ENCODE assay signal across 22 cellular contexts in genomic region chr1:54364613-54365012, GRCh38.
"Had no signal": no experiment of that assay in that cellular context is flagged by ENCODE, and none has a peak within 500 bp of the region (broad histone marks: within the 10 kb centered on the region; RNA-seq: fewer than 3 reads in every experiment).

No MANE protein-coding gene starts in this region.

- H3K4me3 ChIP-seq: lung, skin epidermis, testis, upper lobe of right lung had no signal

- DNase-seq: activated CD4-positive, alpha-beta T cell treated with anti-CD3 and anti-CD28 coated beads, Interleukin-2, amount 10 ng/mL, durations not matched to agents 7 days and 5 days; activated CD8-positive, alpha-beta memory T cell treated with anti-CD3 and anti-CD28 coated beads, Interleukin-2, amount 50 U/mL, for 48 hours; activated naive CD4-positive, alpha-beta T cell; activated naive CD8-positive, alpha-beta T cell treated with anti-CD3 and anti-CD28 coated beads, Interleukin-2, amount 10 ng/mL, durations not matched to agents 7 days and 5 days; activated T-cell treated with anti-CD3 and anti-CD28 coated beads, Interleukin-2, amount 50 U/mL, for 72 hours; cortex of kidney; effector memory CD4-positive, alpha-beta T cell; foreskin keratinocyte; immature natural killer cell; left colon; naive B cell; occipital lobe; stimulated activated CD4-positive, alpha-beta T cell treated with anti-CD3 and anti-CD28 coated beads, Interleukin-15, amount 100 ng/mL, for 24 hours; stimulated activated CD4-positive, alpha-beta T cell treated with anti-CD3 and anti-CD28 coated beads, Interleukin-4, amount 100 ng/mL, for 1 hour; stimulated activated naive CD4-positive, alpha-beta T cell treated with Interleukin-2 at 50 U/mL for 16 hours; SW 1271; upper lobe of right lung had no signal

- H3K27ac ChIP-seq: foreskin keratinocyte, testis, upper lobe of right lung had no signal

- H3K4me1 ChIP-seq: foreskin keratinocyte had no signal

- H3K4me3 Mint-ChIP-seq: activated CD4-positive, alpha-beta T cell treated with anti-CD3 and anti-CD28 coated beads, Interleukin-2, amount 10 ng/mL, durations not matched to agents 7 days and 5 days; activated naive CD8-positive, alpha-beta T cell treated with anti-CD3 and anti-CD28 coated beads, Interleukin-2, amount 10 ng/mL, durations not matched to agents 7 days and 5 days; activated T-cell treated with anti-CD3 and anti-CD28 coated beads, Interleukin-2, amount 50 U/mL, for 72 hours; immature natural killer cell; naive B cell; T-helper 2 cell treated with Interferon-gamma antibody and Interleukin-4, amounts not matched to agents 5 μg/mL and 100 μg/mL, for 36 hours had no signal

- H3K36me3 ChIP-seq: upper lobe of right lung had no signal

- H3K27ac Mint-ChIP-seq: activated CD4-positive, alpha-beta T cell treated with anti-CD3 and anti-CD28 coated beads, Interleukin-2, amount 10 ng/mL, durations not matched to agents 7 days and 5 days; activated naive CD8-positive, alpha-beta T cell treated with anti-CD3 and anti-CD28 coated beads, Interleukin-2, amount 10 ng/mL, durations not matched to agents 7 days and 5 days; activated T-cell treated with anti-CD3 and anti-CD28 coated beads, Interleukin-2, amount 50 U/mL, for 72 hours; T-helper 2 cell treated with Interferon-gamma antibody and Interleukin-4, amounts not matched to agents 5 μg/mL and 100 μg/mL, for 36 hours had no signal

- H3K9me3 Mint-ChIP-seq: activated CD4-positive, alpha-beta T cell treated with anti-CD3 and anti-CD28 coated beads, Interleukin-2, amount 10 ng/mL, durations not matched to agents 7 days and 5 days; activated naive CD8-positive, alpha-beta T cell treated with anti-CD3 and anti-CD28 coated beads, Interleukin-2, amount 10 ng/mL, durations not matched to agents 7 days and 5 days; activated T-cell treated with anti-CD3 and anti-CD28 coated beads, Interleukin-2, amount 50 U/mL, for 72 hours; brain; immature natural killer cell; naive B cell; T-helper 2 cell treated with Interferon-gamma antibody and Interleukin-4, amounts not matched to agents 5 μg/mL and 100 μg/mL, for 36 hours had no signal

- H3K36me3 Mint-ChIP-seq: naive B cell had no signal

- H3K27me3 ChIP-seq: foreskin keratinocyte, testis, upper lobe of right lung had no signal

- H3K9me3 ChIP-seq: testis, upper lobe of right lung had no signal

- H3K27me3 Mint-ChIP-seq: activated CD4-positive, alpha-beta T cell treated with anti-CD3 and anti-CD28 coated beads, Interleukin-2, amount 10 ng/mL, durations not matched to agents 7 days and 5 days; activated naive CD8-positive, alpha-beta T cell treated with anti-CD3 and anti-CD28 coated beads, Interleukin-2, amount 10 ng/mL, durations not matched to agents 7 days and 5 days; naive B cell had no signal

- ATAC-seq: activated T-cell treated with anti-CD3 and anti-CD28 coated beads, Interleukin-2, amount 50 U/mL, for 72 hours; foreskin keratinocyte had no signal
